ENCODE assay signal across 14 cellular contexts in genomic region chrX:148459343-148459742, GRCh38.
DNase-seq lines count a peak whose midpoint lies in the region; ATAC-seq and TF ChIP-seq lines count a peak whose summit lies in the region.
"Had no signal": no experiment of that assay in that cellular context is flagged by ENCODE, and none has a peak within 500 bp of the region (broad histone marks: within the 10 kb centered on the region; RNA-seq: fewer than 3 reads in every experiment).

No MANE protein-coding gene starts in this region.

- in situ Hi-C loops in GM13977 (cut with MboI; ENCODE audit: low pct_unique_long_range_greater_than_20kb, low sequenced_read_pairs, unreplicated experiment), result no loop called here

- H3K9ac ChIP-seq in SU-DHL-6 (ENCODE audit: low read length), result peak overlapping the region; percentile 48

- H3K4me3 ChIP-seq in SU-DHL-6 (ENCODE audit: insufficient read depth, low read length, poor library complexity, severe bottlenecking), result peak overlapping the region; percentile 39
- H3K4me3 ChIP-seq: spleen had no signal

- H3K4me2 ChIP-seq in SU-DHL-6 (ENCODE audit: low read depth, low read length, poor library complexity, severe bottlenecking), result peak overlapping the region; percentile 76

- no peaks in the 10 kb centered on the region for H3K9me3 ChIP-seq in SU-DHL-6 (ENCODE audit: insufficient read depth, low read length)
- H3K9me3 ChIP-seq: spleen had no signal

- H3K9me2 ChIP-seq in SU-DHL-6 (replicated peaks; ENCODE audit: insufficient read depth, low read length), result no peaks in the 10 kb centered on the region

- DNase-seq in NK-92 (lab: John Stamatoyannopoulos, UW; ENCODE audit: unreplicated experiment) (no peak), GM13977 (ENCODE audit: low spot score) (no peak), activated gamma-delta T cell (lab: John Stamatoyannopoulos, UW) (no peak), amniotic stem cell (lab: John Stamatoyannopoulos, UW) (no peak)
- DNase-seq: immature natural killer cell, Kasumi-1, natural killer cell, NCI-H524 treated with DMSO at 0.1 percent for 48 hours, spleen, SW 1271 had no signal

- H2AFZ ChIP-seq in SU-DHL-6 (ENCODE audit: low read depth, low read length, severe bottlenecking), result peak overlapping the region; percentile 24

- H3K79me2 ChIP-seq in SU-DHL-6 (ENCODE audit: insufficient read depth, low read length), result no peaks in the 10 kb centered on the region

- no peaks in the 10 kb centered on the region for H4K20me1 ChIP-seq in SU-DHL-6 (ENCODE audit: low read depth, low read length)

- no peaks in the 10 kb centered on the region for H3K36me3 ChIP-seq in SU-DHL-6 (ENCODE audit: low read length)
- H3K36me3 ChIP-seq: spleen had no signal

- TF ChIP-seq CTCF in SU-DHL-6 (IDR thresholded peaks at IDR 0.05; ENCODE audit: insufficient read depth, low read length, poor library complexity, severe bottlenecking), result no peak
- no peak for TF ChIP-seq CTCF in GM13977 (IDR thresholded peaks at IDR 0.05; ENCODE audit: extremely low read depth, insufficient read depth, missing control alignments)

- H3K27ac ChIP-seq in SU-DHL-6 (ENCODE audit: low read depth, low read length), result peak overlapping the region; percentile 91
- H3K27ac ChIP-seq: spleen had no signal

- 0 out of 2 replicates have a peak, but pooled peaks cover 7% of the 10 kb centered on the region for H3F3A ChIP-seq in SU-DHL-6 (ENCODE audit: insufficient read depth)

- no peaks in the 10 kb centered on the region for H3K27me3 ChIP-seq in SU-DHL-6 (ENCODE audit: low read length)

- ATAC-seq in GM18858 (IDR thresholded peaks at IDR 0.05; ENCODE audit: unreplicated experiment) (peak; percentile 88), GM21526 (IDR thresholded peaks at IDR 0.05; ENCODE audit: low FRiP score, unreplicated experiment) (peak; percentile 93), HG03095 (IDR thresholded peaks at IDR 0.05; ENCODE audit: unreplicated experiment) (peak; percentile 93)
- ATAC-seq: natural killer cell had no signal
